ENCODE assay signal across 8 cellular contexts in the genomic region with DNA sequence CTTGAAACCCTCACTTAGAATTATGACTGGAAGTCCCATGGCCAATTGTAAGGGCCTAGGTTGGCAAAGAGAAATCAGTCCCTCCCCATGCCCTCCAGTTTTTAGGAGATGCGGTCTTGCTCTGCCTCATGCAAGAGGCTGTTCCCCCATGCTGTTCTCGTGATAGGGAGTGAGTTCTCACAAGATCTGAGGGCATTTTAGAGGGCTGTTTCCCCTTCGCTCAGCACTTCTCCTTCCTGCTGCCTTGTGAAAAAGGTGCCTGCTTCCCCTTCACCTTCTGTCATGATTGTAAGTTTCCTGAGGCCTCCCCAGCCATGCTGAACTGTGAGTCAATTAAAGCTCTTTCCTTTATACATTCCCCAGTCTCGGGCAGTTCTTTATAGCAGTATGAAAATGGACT. TPM values are rescaled to one million over a fixed set of nuclear protein-coding genes. Genes with fewer than 3 reads are reported as not detected.
A peak's percentile ranks its signal among the peaks of the same experiment; 100 is the strongest.
DNase-seq lines count a peak whose midpoint lies in the region; ATAC-seq and TF ChIP-seq lines count a peak whose summit lies in the region.
"Not testable (repeated sequence)": the region's sequence is repeated elsewhere in the genome, so short reads cannot be mapped to it uniquely, and the experiment has no call there.

No MANE protein-coding gene starts in this region.

- not testable (repeated sequence) for H3K9me3 ChIP-seq in HEK293 (ENCODE audit: control insufficient read depth, insufficient read depth, low read depth, low read length); spleen

- not testable (repeated sequence) for H3K27me3 Mint-ChIP-seq in T-cell; activated CD4-positive, alpha-beta memory T cell treated with anti-CD3 and anti-CD28 coated beads, Interleukin-2, amount 10 ng/mL, durations not matched to agents 7 days and 5 days; activated naive CD4-positive, alpha-beta T cell treated with anti-CD3 and anti-CD28 coated beads, Interleukin-2, amount 50 U/mL, for 24 hours; memory B cell

- DNase-seq in CD1c-positive myeloid dendritic cell (ENCODE audit: extremely low spot score) (peak; percentile 33), NOMO-1 (lab: John Stamatoyannopoulos, UW; ENCODE audit: unreplicated experiment in 2 of 2) (peak; percentile 29 to 30), T-cell (peak in 1 of 34 experiments; percentile 6)
- not testable (repeated sequence) for DNase-seq in activated CD4-positive, alpha-beta memory T cell treated with anti-CD3 and anti-CD28 coated beads, Interleukin-2, amount 10 ng/mL, durations not matched to agents 7 days and 5 days; memory B cell (ENCODE audit: low spot score in 2 of 2); spleen

- H3K9me3 Mint-ChIP-seq in T-cell; activated CD4-positive, alpha-beta memory T cell treated with anti-CD3 and anti-CD28 coated beads, Interleukin-2, amount 10 ng/mL, durations not matched to agents 7 days and 5 days; activated naive CD4-positive, alpha-beta T cell treated with anti-CD3 and anti-CD28 coated beads, Interleukin-2, amount 50 U/mL, for 24 hours; memory B cell: not testable (repeated sequence)

- intact Hi-C loops in spleen (cut with DNase I; ENCODE audit: low total_unique reads), result not testable (repeated sequence)

- CTCF ChIA-PET in HEK293 (lab: Yijun Ruan, JAX), result interaction anchor here (0.9 kb wide), 1 partner anchor 11 kb away, joined by 6 read pairs; no protein-coding TSS in a partner anchor
- CTCF ChIA-PET in T-cell (lab: Charles Lee), result not testable (repeated sequence)
- CTCF ChIA-PET in activated CD4-positive, alpha-beta memory T cell treated with anti-CD3 and anti-CD28 coated beads, Interleukin-2, amount 10 ng/mL, durations not matched to agents 7 days and 5 days (lab: Charles Lee), result interaction anchor here (0.8 kb wide), 1 partner anchor 24 kb away, joined by 4 read pairs; no protein-coding TSS in a partner anchor

- not testable (repeated sequence) for H3K4me3 Mint-ChIP-seq in T-cell; activated CD4-positive, alpha-beta memory T cell treated with anti-CD3 and anti-CD28 coated beads, Interleukin-2, amount 10 ng/mL, durations not matched to agents 7 days and 5 days; activated naive CD4-positive, alpha-beta T cell treated with anti-CD3 and anti-CD28 coated beads, Interleukin-2, amount 50 U/mL, for 24 hours; memory B cell

- H3K4me1 ChIP-seq in HEK293 (ENCODE audit: control insufficient read depth, insufficient read depth, low read length), result not testable (repeated sequence)
- H3K4me1 ChIP-seq in spleen, result peaks cover 3 to 33% (median 18%) of the 10 kb centered on the region in 6 donors

- H3K4me1 Mint-ChIP-seq in T-cell, result peaks cover 28 to 46% (median 36%) of the 10 kb centered on the region in 3 donors
- peaks cover 55% of the 10 kb centered on the region for H3K4me1 Mint-ChIP-seq in activated CD4-positive, alpha-beta memory T cell treated with anti-CD3 and anti-CD28 coated beads, Interleukin-2, amount 10 ng/mL, durations not matched to agents 7 days and 5 days
- peaks cover 37% of the 10 kb centered on the region for H3K4me1 Mint-ChIP-seq in activated naive CD4-positive, alpha-beta T cell treated with anti-CD3 and anti-CD28 coated beads, Interleukin-2, amount 50 U/mL, for 24 hours
- H3K4me1 Mint-ChIP-seq in memory B cell, result peaks cover 19% of the 10 kb centered on the region

- POLR2A ChIA-PET in HEK293 (lab: Yijun Ruan, JAX), result not testable (repeated sequence)
- POLR2A ChIA-PET in T-cell (lab: Charles Lee), result interaction anchor here (0.6 kb wide), 2 partner anchors 291 to 317 kb away, joined by 3 read pairs; no protein-coding TSS in a partner anchor
- POLR2A ChIA-PET in activated CD4-positive, alpha-beta memory T cell treated with anti-CD3 and anti-CD28 coated beads, Interleukin-2, amount 10 ng/mL, durations not matched to agents 7 days and 5 days (lab: Charles Lee), result interaction anchor here (0.9 to 1.1 kb wide), 2 partner anchors 40 to 43 kb away, joined by 3 read pairs; partner anchors contain the start of gene TM9SF2

- not testable (repeated sequence) for H3K27ac ChIP-seq in HEK293 (ENCODE audit: extremely low read depth, low read depth, low read length)
- H3K27ac ChIP-seq in spleen, result peak overlapping the region in 6 of 8 donors; percentile 15 to 65 (median 40)

- H3K27ac Mint-ChIP-seq in T-cell, result peak overlapping the region; percentile 69 to 77
- peak overlapping the region; percentile 42 for H3K27ac Mint-ChIP-seq in activated CD4-positive, alpha-beta memory T cell treated with anti-CD3 and anti-CD28 coated beads, Interleukin-2, amount 10 ng/mL, durations not matched to agents 7 days and 5 days
- H3K27ac Mint-ChIP-seq in activated naive CD4-positive, alpha-beta T cell treated with anti-CD3 and anti-CD28 coated beads, Interleukin-2, amount 50 U/mL, for 24 hours, result peak overlapping the region; percentile 65
- H3K27ac Mint-ChIP-seq in memory B cell, result not testable (repeated sequence)

- TF ChIP-seq CTCF in HEK293 (tag by site-specific recombination; IDR thresholded peaks at IDR 0.05); spleen (IDR thresholded peaks at IDR 0.05 in 8 of 11, conservative IDR thresholded peaks at IDR 0.05 in 3 of 11): not testable (repeated sequence)

- not testable (repeated sequence) for H3K36me3 ChIP-seq in HEK293 (ENCODE audit: control insufficient read depth in 2 of 2, insufficient read depth in 1 of 2, low read length in 2 of 2); spleen

- H3K4me3 ChIP-seq in HEK293 (ENCODE audit: low read depth, low read length); spleen: not testable (repeated sequence)

- not testable (repeated sequence) for TF ChIP-seq POLR2A in spleen (IDR thresholded peaks at IDR 0.05)

- ATAC-seq in T-cell (replicated peaks in 1 of 4), result peak in 2 of 4 experiments; percentile 33 to 49
- peak; percentile 51 for ATAC-seq in memory B cell (ENCODE audit: low read depth)

- not testable (repeated sequence) for H3K36me3 Mint-ChIP-seq in T-cell; activated CD4-positive, alpha-beta memory T cell treated with anti-CD3 and anti-CD28 coated beads, Interleukin-2, amount 10 ng/mL, durations not matched to agents 7 days and 5 days (ENCODE audit: low read depth); activated naive CD4-positive, alpha-beta T cell treated with anti-CD3 and anti-CD28 coated beads, Interleukin-2, amount 50 U/mL, for 24 hours; memory B cell

- WGBS in spleen, 5 donors, result 33 to 55% (median 42%) methylated on average over 4 of the region's 4 CpGs

- not testable (repeated sequence) for H3K27me3 ChIP-seq in spleen (replicated peaks in 1 of 7)

TF ChIP-seq in HEK293, 187 proteins besides CTCF, POLR2A, EP300 and RAD21:
- TF ChIP-seq ZNF341 (tag by site-specific recombination; IDR thresholded peaks at IDR 0.05; ENCODE audit: low read depth), result 0 out of 2 replicates have a peak, but pooled peaks have one; percentile 11

RNA-seq across cellular contexts. Expression of gene TM9SF2, which starts 40.5 kb away (rescaled TPM):
- total RNA-seq in T-cell (10 to 100 TPM; 43.2 to 54.0 (median 48.8) TPM), spleen (100 to 1,000 TPM in 4 of 7 donors, 10 to 100 TPM in 3; 82.7 to 134 (median 103) TPM)
- 10 to 100 TPM; 84.5 to 88.6 TPM for total RNA-seq in activated CD4-positive, alpha-beta memory T cell treated with anti-CD3 and anti-CD28 coated beads, Interleukin-2, amount 10 ng/mL, durations not matched to agents 7 days and 5 days
- polyA plus RNA-seq in spleen, result 10 to 100 TPM; 28.8 to 39.6 (median 34.5) TPM
